ENCODE assay signal across 20 cellular contexts in genomic region chr1:211751438-211751837, GRCh38.
"Had no signal": no experiment of that assay in that cellular context is flagged by ENCODE, and none has a peak within 500 bp of the region (broad histone marks: within the 10 kb centered on the region; RNA-seq: fewer than 3 reads in every experiment).

No MANE protein-coding gene starts in this region.

- H3K9me3 ChIP-seq: right atrium auricular region, thoracic aorta had no signal

- ATAC-seq: WTC11 had no signal

- H3K4me3 ChIP-seq: coronary artery, right atrium auricular region, smooth muscle cell, thoracic aorta had no signal

- H3K27ac ChIP-seq: coronary artery, right atrium auricular region, thoracic aorta had no signal

- H3K27me3 Mint-ChIP-seq: activated naive CD4-positive, alpha-beta T cell treated with anti-CD3 and anti-CD28 coated beads, Interleukin-2, amount 50 U/mL, for 24 hours; brain; central memory CD8-positive, alpha-beta T cell had no signal

- FAIRE-seq: endothelial cell of umbilical vein had no signal

- H3K9me3 Mint-ChIP-seq: activated naive CD4-positive, alpha-beta T cell treated with anti-CD3 and anti-CD28 coated beads, Interleukin-2, amount 50 U/mL, for 24 hours; brain; central memory CD8-positive, alpha-beta T cell; nephron; WTC11 had no signal

- H3K4me3 Mint-ChIP-seq: activated naive CD4-positive, alpha-beta T cell treated with anti-CD3 and anti-CD28 coated beads, Interleukin-2, amount 50 U/mL, for 24 hours; brain; central memory CD8-positive, alpha-beta T cell; nephron; WTC11 had no signal

- DNase-seq: activated CD4-positive, alpha-beta T cell treated with anti-CD3 and anti-CD28 coated beads for 48 hours; activated CD8-positive, alpha-beta memory T cell treated with anti-CD3 and anti-CD28 coated beads for 24 hours; amygdala; effector CD4-positive, alpha-beta T cell; foreskin fibroblast; nucleus accumbens; posterior cingulate gyrus; stimulated activated CD4-positive, alpha-beta T cell treated with anti-CD3 and anti-CD28 coated beads, Interleukin-4, amount 100 ng/mL, for 4 hours; stimulated activated CD8-positive, alpha-beta memory T cell treated with anti-CD3 and anti-CD28 coated beads, Interleukin-4, amount 100 ng/mL, for 48 hours; T-helper 2 cell had no signal

- H3K27me3 ChIP-seq: right atrium auricular region had no signal

- H3K4me2 ChIP-seq: smooth muscle cell had no signal

- H3K36me3 Mint-ChIP-seq: WTC11 had no signal

- H3K4me1 Mint-ChIP-seq: activated naive CD4-positive, alpha-beta T cell treated with anti-CD3 and anti-CD28 coated beads, Interleukin-2, amount 50 U/mL, for 24 hours; central memory CD8-positive, alpha-beta T cell; nephron had no signal

- H3K27ac Mint-ChIP-seq: activated naive CD4-positive, alpha-beta T cell treated with anti-CD3 and anti-CD28 coated beads, Interleukin-2, amount 50 U/mL, for 24 hours; nephron; WTC11 had no signal
